Comparison of ENCODE assay signal across 12 cellular contexts in the genomic region with DNA sequence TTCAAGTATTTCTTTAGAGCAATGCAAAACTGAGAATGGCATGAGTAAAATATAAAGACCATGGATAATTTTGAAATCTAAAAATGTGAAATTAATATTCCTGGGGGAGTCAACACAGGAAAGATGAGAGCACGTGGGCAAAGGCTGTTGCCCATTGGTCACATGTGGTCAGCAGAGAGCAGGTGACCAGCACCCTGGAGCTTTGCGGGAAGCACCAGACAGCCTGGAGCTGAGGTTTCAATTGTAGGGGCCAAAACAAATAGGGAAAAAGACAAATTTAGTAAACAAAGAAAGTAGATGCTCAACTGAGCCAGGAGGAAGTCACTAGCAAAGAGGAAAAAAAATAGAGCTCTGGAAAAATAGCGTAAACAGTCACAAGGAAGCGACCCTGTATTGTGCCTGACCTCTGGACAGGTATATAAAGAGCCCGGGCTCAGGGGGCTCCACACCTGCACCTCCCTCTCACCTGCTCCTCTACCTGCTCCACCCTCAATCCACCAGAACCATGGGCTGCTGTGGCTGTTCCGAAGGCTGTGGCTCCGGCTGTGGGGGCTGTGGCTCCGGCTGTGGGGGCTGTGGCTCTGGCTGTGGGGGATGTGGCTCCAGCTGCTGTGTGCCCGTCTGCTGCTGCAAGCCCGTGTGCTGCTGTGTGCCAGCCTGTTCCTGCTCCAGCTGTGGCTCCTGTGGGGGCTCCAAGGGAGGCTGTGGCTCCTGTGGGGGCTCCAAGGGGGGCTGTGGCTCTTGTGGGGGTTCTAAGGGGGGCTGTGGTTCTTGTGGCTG. TPM values are rescaled to one million over a fixed set of nuclear protein-coding genes. Genes with fewer than 3 reads are reported as not detected.
A peak's percentile ranks its signal among the peaks of the same experiment; 100 is the strongest.
DNase-seq lines count a peak whose midpoint lies in the region; ATAC-seq, FAIRE-seq and TF ChIP-seq lines count a peak whose summit lies in the region.
"Not testable (repeated sequence)": the region's sequence is repeated elsewhere in the genome, so short reads cannot be mapped to it uniquely, and the experiment has no call there.
"Had no signal": no experiment of that assay in that cellular context is flagged by ENCODE, and none has a peak within 500 bp of the region (broad histone marks: within the 10 kb centered on the region; RNA-seq: fewer than 3 reads in every experiment).

A gene with protein sequence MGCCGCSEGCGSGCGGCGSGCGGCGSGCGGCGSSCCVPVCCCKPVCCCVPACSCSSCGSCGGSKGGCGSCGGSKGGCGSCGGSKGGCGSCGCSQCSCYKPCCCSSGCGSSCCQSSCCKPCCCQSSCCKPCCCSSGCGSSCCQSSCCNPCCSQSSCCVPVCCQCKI (plus strand): TSS at position 472 of the 780 bp plus-strand sequence. CDS start 34 bp downstream, at position 506.

- CTCF ChIA-PET in HepG2 (lab: Yijun Ruan, JAX; ENCODE audit: low intra/inter-chr PET ratio, low total read pairs) = not testable (repeated sequence)

- TF ChIP-seq CTCF in NB4 (IDR thresholded peaks at IDR 0.05; ENCODE audit: low read depth, low read length); endodermal cell (conservative IDR thresholded peaks at IDR 0.05); HepG2 (CRISPR knock-in tag; IDR thresholded peaks at IDR 0.05); osteocyte (IDR thresholded peaks at IDR 0.05): not testable (repeated sequence)

- in situ Hi-C loops in HepG2 (cut with HindIII; ENCODE audit: extremely low pct_ligation_motif_present, low pct_unique_long_range_greater_than_20kb) = not testable (repeated sequence)

- WGBS in endodermal cell (ENCODE audit: insufficient coverage in 1 of 2, insufficient read length in 1 of 2), 2 experiments = 84 to 94% methylated on average over 2 to 10 of the region's 10 CpGs
- 7% methylated on average over 5 of the region's 10 CpGs for WGBS in HepG2 (ENCODE audit: low lambda C conversion rate)

- not testable (repeated sequence) for H3K27ac ChIP-seq in endodermal cell (ENCODE audit: low read depth, low read length)
- H3K27ac ChIP-seq in HepG2 (ENCODE audit: extremely low read length, insufficient read depth, low read length) = peak within 1 kb of the TSS; percentile 4

- H3K9ac ChIP-seq in endodermal cell (ENCODE audit: extremely low read depth, low read length, poor library complexity, severe bottlenecking) = not testable (repeated sequence)
- H3K9ac ChIP-seq in HepG2 (ENCODE audit: insufficient read depth, low read depth, low read length) = peak within 1 kb of the TSS; percentile 35; the same call in 1 of the 2 replicates

- not testable (repeated sequence) for TF ChIP-seq EP300 in HepG2 (IDR thresholded peaks at IDR 0.05; ENCODE audit: low read depth in 2 of 2, low read length in 2 of 2); HepG2 (CRISPR knock-in tag; IDR thresholded peaks at IDR 0.05; ENCODE audit: borderline replicate concordance)

- not testable (repeated sequence) for FAIRE-seq in HepG2 (lab: Jason Lieb, UNC)

- TF ChIP-seq RAD21 in HepG2 (CRISPR knock-in tag; IDR thresholded peaks at IDR 0.05) = not testable (repeated sequence)

- peak within 1 kb of the TSS; percentile 52 for H3K4me2 ChIP-seq in HepG2 (ENCODE audit: low read depth, low read length)

- peak; percentile 53 for ATAC-seq in HepG2

- H3K9me3 ChIP-seq in endodermal cell (ENCODE audit: control insufficient read depth, low read length); HepG2 (ENCODE audit: low read length): not testable (repeated sequence)

- H3K36me3 ChIP-seq in endodermal cell (ENCODE audit: control insufficient read depth, insufficient read depth, low read length); HepG2 (replicated peaks in 1 of 2; ENCODE audit: control insufficient read depth in 1 of 2, insufficient read depth in 2 of 2, low read length in 2 of 2): not testable (repeated sequence)

- intact Hi-C loops in HepG2 (cut with micrococcal nuclease; ENCODE audit: unreplicated experiment) = not testable (repeated sequence)

- H3K27me3 ChIP-seq in endodermal cell (ENCODE audit: control insufficient read depth, insufficient read depth, low read length, poor library complexity, severe bottlenecking); HepG2 (ENCODE audit: control insufficient read depth in 1 of 2, insufficient read depth in 2 of 2, low read length in 2 of 2): not testable (repeated sequence)

- not testable (repeated sequence) for TF ChIP-seq POLR2A in NB4 (IDR thresholded peaks at IDR 0.05; ENCODE audit: extremely low read depth, insufficient read length); HepG2 (IDR thresholded peaks at IDR 0.05; ENCODE audit: insufficient read depth in 1 of 2, low read depth in 2 of 2, low read length in 2 of 2)

- not testable (repeated sequence) for H3K9me3 Mint-ChIP-seq in endodermal cell; osteocyte (ENCODE audit: unreplicated experiment)

- not testable (repeated sequence) for H3K36me3 Mint-ChIP-seq in endodermal cell (ENCODE audit: low read depth); osteocyte (ENCODE audit: unreplicated experiment)

- not testable (repeated sequence) for H2AFZ ChIP-seq in HepG2 (ENCODE audit: low read length)

- H3K79me2 ChIP-seq in HepG2 (ENCODE audit: insufficient read depth, low read length) = not testable (repeated sequence)

- peak; percentile 24 for DNase-seq in COR-L47 (lab: John Stamatoyannopoulos, UW)
- DNase-seq in NB4 (ENCODE audit: low read depth) = peak; percentile 27
- DNase-seq in activated CD8-positive, alpha-beta memory T cell treated with anti-CD3 and anti-CD28 coated beads for 24 hours = peak; percentile 11
- peak; percentile 14 for DNase-seq in endodermal cell
- DNase-seq in HepG2 (ENCODE audit: low spot score) = not testable (repeated sequence)
- DNase-seq in mesenteric fat pad (ENCODE audit: low spot score) = peak; percentile 53
- DNase-seq in osteocyte (ENCODE audit: extremely low spot score, unreplicated experiment) = peak; percentile 60

- H3K4me1 ChIP-seq in endodermal cell (ENCODE audit: control insufficient read depth, insufficient read depth, low read length) = not testable (repeated sequence)
- H3K4me1 ChIP-seq in HepG2 (ENCODE audit: insufficient read depth, low read length) = peaks cover 62% of the 10 kb centered on the region

- not testable (repeated sequence) for BruUV-seq in HepG2 (replicated peaks; lab: Mats Ljungman, UMichigan)

- not testable (repeated sequence) for H3K4me3 Mint-ChIP-seq in endodermal cell; osteocyte (ENCODE audit: unreplicated experiment)

- not testable (repeated sequence) for H4K20me1 ChIP-seq in HepG2 (ENCODE audit: insufficient read depth, low read length)

- H3K27ac Mint-ChIP-seq in endodermal cell = peak within 1 kb of the TSS; percentile 38
- not testable (repeated sequence) for H3K27ac Mint-ChIP-seq in osteocyte (ENCODE audit: unreplicated experiment)

- H3K4me3 ChIP-seq in NB4 (ENCODE audit: low read depth, low read length); endodermal cell (ENCODE audit: low read length): not testable (repeated sequence)
- H3K4me3 ChIP-seq in HepG2 (replicated peaks in 1 of 3; ENCODE audit: insufficient read depth in 1 of 3, low read depth in 2 of 3, low read length in 3 of 3) = peak within 1 kb of the TSS in 2 of 3 experiments; percentile 48 to 60; a peak in 3 of 6 replicates

- POLR2A ChIA-PET in HepG2 (lab: Yijun Ruan, JAX) = interaction anchor here (0.7 to 2.7 kb wide), 3 partner anchors 18 to 79 kb away, joined by 3 to 6 read pairs (median 3); a partner anchor contains a TSS

- H3K4me1 Mint-ChIP-seq in endodermal cell = peaks cover 10% of the 10 kb centered on the region
- H3K4me1 Mint-ChIP-seq in osteocyte (ENCODE audit: unreplicated experiment) = not testable (repeated sequence)

- H3K27me3 Mint-ChIP-seq in endodermal cell (ENCODE audit: insufficient read depth); osteocyte (ENCODE audit: unreplicated experiment): not testable (repeated sequence)

TF ChIP-seq in HepG2, 621 proteins besides CTCF, POLR2A, EP300 and RAD21 (continues in another document):
- not testable (repeated sequence) for TF ChIP-seq FOXP1 (IDR thresholded peaks at IDR 0.05)
- peak; percentile 36; the same call in 1 of the 2 replicates for TF ChIP-seq FOXP1 (CRISPR knock-in tag; IDR thresholded peaks at IDR 0.05)
- peak; percentile 48 for TF ChIP-seq FOXA3 (CRISPR knock-in tag; IDR thresholded peaks at IDR 0.05)

RNA-seq across cellular contexts. Expression of the gene that starts here (rescaled TPM):
- not detected for total RNA-seq in endodermal cell
- not detected for polyA plus RNA-seq in endodermal cell (2013, experiment 1 of 2)
- not detected for polyA plus RNA-seq in endodermal cell (2013, experiment 2 of 2)
- not detected in 2 replicates for total RNA-seq in HepG2 (2016; rRNA removed; fragmentation: Illumina TruSeq; extraction: Trizol)
- not detected in 2 replicates for total RNA-seq in HepG2 (2016; cell fraction: cytosol; rRNA removed; fragmentation: Illumina TruSeq; extraction: Trizol; ENCODE audit: low read depth)
- total RNA-seq in HepG2 (2016; cell fraction: insoluble cytoplasmic fraction; rRNA removed; fragmentation: Illumina TruSeq; extraction: Trizol) = not detected in 2 replicates
- total RNA-seq in HepG2 (2016; cell fraction: membrane; rRNA removed; fragmentation: Illumina TruSeq; extraction: Trizol) = not detected in 2 replicates
- not detected in 2 replicates for total RNA-seq in HepG2 (2016; cell fraction: nucleus; rRNA removed; fragmentation: Illumina TruSeq; extraction: Trizol)
- 0.54 and 0.91 TPM in 2 replicates for polyA plus RNA-seq in HepG2 (2011; rRNA removed)
- 0.38 and 0.96 TPM in 2 replicates for polyA plus RNA-seq in HepG2 (2011; cell fraction: cytosol; rRNA removed)
- 2.2 and 3.3 TPM in 2 replicates for polyA plus RNA-seq in HepG2 (2011; cell fraction: nucleus; rRNA removed)
- 1.0 and 6.0 TPM in 2 replicates for polyA plus RNA-seq in HepG2 (2012)
- polyA plus RNA-seq in HepG2 (2016; cell fraction: cytosol; fragmentation: Illumina TruSeq; extraction: Trizol; ENCODE audit: low read depth) = not detected in 2 replicates
- polyA plus RNA-seq in HepG2 (2016; cell fraction: insoluble cytoplasmic fraction; fragmentation: Illumina TruSeq; extraction: Trizol; ENCODE audit: low read depth) = not detected in 2 replicates
- not detected in 2 replicates for polyA plus RNA-seq in HepG2 (2016; cell fraction: membrane; fragmentation: Illumina TruSeq; extraction: Trizol; ENCODE audit: low read depth)
- polyA plus RNA-seq in HepG2 (2016; cell fraction: nucleus; fragmentation: Illumina TruSeq; extraction: Trizol; ENCODE audit: insufficient read depth, low read depth) = not detected in 2 replicates
- polyA minus RNA-seq in HepG2 (2011; rRNA and poly(A)+ RNA removed; ENCODE audit: low replicate concordance) = 0.60 TPM in 1 of 2 replicates, not detected in the other
- polyA minus RNA-seq in HepG2 (2011; cell fraction: cytosol; rRNA and poly(A)+ RNA removed) = not detected in 2 replicates
- polyA minus RNA-seq in HepG2 (2011; cell fraction: nucleus; rRNA and poly(A)+ RNA removed) = 1.1 TPM in 1 of 2 replicates, not detected in the other
- total RNA-seq in mesenteric fat pad = 0.39 TPM
- total RNA-seq in osteocyte = not detected in 2 replicates
- total RNA-seq: A673; CD4-positive, alpha-beta T cell; GM23338; H7 had no signal
- polyA plus RNA-seq: BJ, GM23338 had no signal

Comparison
In these comparisons a context has a peak if more than half of its experiments do, and no peak if none do; other contexts are left out.
1. Peak in DNase-seq in endodermal cell; RNA of the gene not detected or under 1 TPM.
2. Peak in DNase-seq in mesenteric fat pad; RNA of the gene not detected or under 1 TPM.
3. Peak in DNase-seq in osteocyte; RNA of the gene not detected or under 1 TPM.